In the genomic region with DNA sequence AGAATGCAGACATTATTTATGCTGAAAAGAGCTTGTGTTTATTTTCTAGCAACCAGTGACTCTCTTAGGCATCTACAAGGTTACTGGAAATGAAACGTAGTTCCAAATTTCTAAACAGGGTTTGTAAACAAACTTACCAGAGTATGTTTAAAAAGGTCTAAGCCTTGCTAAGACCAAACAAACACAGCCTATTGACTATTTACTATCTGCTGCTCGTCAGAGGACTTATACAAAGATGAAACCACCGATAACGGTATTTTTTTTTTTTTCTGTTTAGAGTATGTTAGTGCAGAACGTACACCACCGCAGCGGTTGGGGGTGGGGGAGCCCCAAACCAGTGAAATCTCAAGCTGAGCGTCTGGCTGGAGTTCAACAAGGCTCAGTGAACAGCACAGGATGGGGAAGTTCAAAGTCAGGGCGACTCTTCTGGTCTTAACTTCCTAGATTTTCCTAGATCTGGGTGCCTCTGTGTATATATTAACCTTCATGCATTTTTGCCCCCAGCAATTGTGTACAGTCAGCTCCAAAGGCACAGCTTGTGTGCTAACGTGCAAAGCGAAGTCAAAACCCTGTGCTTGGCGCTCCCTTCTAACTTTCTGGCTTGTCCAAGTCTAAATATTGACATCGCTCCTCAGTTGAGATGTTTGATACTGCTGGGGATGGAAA, we compare ENCODE assay signal across 8 cellular contexts. TPM values are rescaled to one million over a fixed set of nuclear protein-coding genes. Genes with fewer than 3 reads are reported as not detected.
DNase-seq lines count a peak whose midpoint lies in the region; ATAC-seq and TF ChIP-seq lines count a peak whose summit lies in the region.

No MANE protein-coding gene starts in this region.

- H3K4me2 ChIP-seq in KMS-11 (peak overlapping the region; percentile 67), Karpas-422 (ENCODE audit: low read depth, low read length, poor library complexity, severe bottlenecking) (no peak overlapping the region)

- peak overlapping the region; percentile 92 for H2AFZ ChIP-seq in KMS-11 (ENCODE audit: low read depth)
- no peak overlapping the region for H2AFZ ChIP-seq in Karpas-422 (ENCODE audit: low read length)

- H3K9ac ChIP-seq in KMS-11 (peak overlapping the region; percentile 98), Karpas-422 (ENCODE audit: low read length) (no peak overlapping the region)

- ATAC-seq in GM21367 (IDR thresholded peaks at IDR 0.05; ENCODE audit: unreplicated experiment) = peak; percentile 43
- ATAC-seq in GM19397 (IDR thresholded peaks at IDR 0.05; ENCODE audit: unreplicated experiment) = no peak

- peaks cover 24% of the 10 kb centered on the region for H3K27me3 Mint-ChIP-seq in Caco-2 (ENCODE audit: insufficient read depth, unreplicated experiment)

- CTCF ChIA-PET in Caco-2 (lab: Charles Lee) = interaction anchor here (0.6 kb wide), 4 partner anchors 10 to 275 kb away, joined by 3 to 5 read pairs (median 4); no protein-coding TSS in a partner anchor

- H3K36me3 ChIP-seq in Caco-2 (ENCODE audit: control insufficient read depth, insufficient read depth, low read length) (no peaks in the 10 kb centered on the region), KMS-11 (ENCODE audit: insufficient read depth) (no peaks in the 10 kb centered on the region), Karpas-422 (ENCODE audit: insufficient read depth, low read length) (no peaks in the 10 kb centered on the region)

- H3K27ac ChIP-seq in KMS-11 (peak overlapping the region; percentile 88), Karpas-422 (ENCODE audit: low read length) (no peak overlapping the region)

- H4K20me1 ChIP-seq in KMS-11 (ENCODE audit: insufficient read depth) = no peaks in the 10 kb centered on the region
- H4K20me1 ChIP-seq in Karpas-422 (ENCODE audit: insufficient read depth, low read depth, low read length) = no peaks in the 10 kb centered on the region

- TF ChIP-seq CTCF in Caco-2 (IDR thresholded peaks at IDR 0.05; ENCODE audit: insufficient read depth in 1 of 2, low read depth in 1 of 2, low read length in 1 of 2, severe bottlenecking in 1 of 2, unreplicated experiment in 1 of 2) (no peak), KMS-11 (conservative IDR thresholded peaks at IDR 0.05; ENCODE audit: low read depth, low read length) (no peak)

- H3K9me2 ChIP-seq in Karpas-422 (replicated peaks; ENCODE audit: insufficient read depth, low read length) = no peaks in the 10 kb centered on the region

- no peaks in the 10 kb centered on the region for H3K9me3 Mint-ChIP-seq in Caco-2 (ENCODE audit: unreplicated experiment)

- H3K4me3 ChIP-seq in Caco-2 (ENCODE audit: low read depth, low read length) = peak overlapping the region; percentile 67
- H3K4me3 ChIP-seq in KMS-11 (IDR thresholded peaks at IDR 0.05; ENCODE audit: insufficient read depth, low read depth, low read length) = no peak overlapping the region
- H3K4me3 ChIP-seq in Karpas-422 (ENCODE audit: low read length) = no peak overlapping the region

- intact Hi-C loops in Caco-2 (cut with micrococcal nuclease; ENCODE audit: unreplicated experiment) = loop anchor here (1.0 to 10.0 kb wide), 3 partner anchors 60 to 342 kb away; no protein-coding TSS in a partner anchor

- H3K27me3 ChIP-seq in Caco-2 (replicated peaks; ENCODE audit: control insufficient read depth, insufficient read depth, low read length) (peaks cover 1% of the 10 kb centered on the region; the same call in 1 of the 2 replicates), KMS-11 (ENCODE audit: insufficient read depth, low read depth) (no peaks in the 10 kb centered on the region), Karpas-422 (ENCODE audit: low read length) (no peaks in the 10 kb centered on the region)

- peak overlapping the region; percentile 65 for H3K27ac Mint-ChIP-seq in Caco-2 (ENCODE audit: unreplicated experiment)

- H3K4me1 ChIP-seq in Caco-2 = peaks cover 6% of the 10 kb centered on the region
- H3K4me1 ChIP-seq in KMS-11 (ENCODE audit: low read depth, poor library complexity, severe bottlenecking) = peaks cover 22% of the 10 kb centered on the region
- H3K4me1 ChIP-seq in Karpas-422 (ENCODE audit: low read length) = no peaks in the 10 kb centered on the region

- H3K9me3 ChIP-seq in Caco-2 (no peaks in the 10 kb centered on the region), Karpas-422 (ENCODE audit: low read length) (no peaks in the 10 kb centered on the region)

- POLR2A ChIA-PET in Caco-2 (lab: Charles Lee) = interaction anchor here (0.6 to 0.8 kb wide), 2 partner anchors 165 to 894 kb away, joined by 4 to 6 read pairs; a partner anchor contains a TSS

- peak in 1 of 2 experiments; percentile 22 for DNase-seq in Caco-2
- DNase-seq in amygdala (lab: John Stamatoyannopoulos, UW) = peak in 44 of 56 donors; percentile 1 to 77 (median 32)
- DNase-seq in hippocampal formation (lab: John Stamatoyannopoulos, UW) = peak; percentile 61
- peak; percentile 26 for DNase-seq in renal cortical epithelial cell (ENCODE audit: low read depth)
- no peak for DNase-seq in Karpas-422

- no peaks in the 10 kb centered on the region; the same call in 1 of the 2 replicates for H3K79me2 ChIP-seq in KMS-11 (ENCODE audit: insufficient read depth, low read depth)
- no peaks in the 10 kb centered on the region for H3K79me2 ChIP-seq in Karpas-422 (ENCODE audit: low read length)

- peak overlapping the region; percentile 82 for H3K4me3 Mint-ChIP-seq in Caco-2 (ENCODE audit: unreplicated experiment)

- H3K4me1 Mint-ChIP-seq in Caco-2 (ENCODE audit: low read depth, unreplicated experiment) = no peaks in the 10 kb centered on the region

- no peaks in the 10 kb centered on the region for H3K36me3 Mint-ChIP-seq in Caco-2 (ENCODE audit: insufficient read depth, unreplicated experiment)

- no TSS peak for BruUV-seq in Caco-2 (replicated peaks; lab: Mats Ljungman, UMichigan)

RNA-seq across cellular contexts. Expression of a gene that starts 1.2 kb away (rescaled TPM):
- total RNA-seq in Caco-2 (2022) = 18.3 and 19.9 TPM in 2 replicates
- total RNA-seq in renal cortical epithelial cell = 23.2 and 32.3 TPM in 2 replicates
- not detected in 2 replicates for total RNA-seq in Karpas-422 (2014; rRNA removed; shearing (Covaris generic); ENCODE audit: low replicate concordance)

Comparison
In these comparisons a context has a peak if more than half of its experiments do, and no peak if none do; other contexts are left out.
1. RNA of a gene that starts 1.2 kb away (total RNA-seq): 23.2 to 32.3 TPM in renal cortical epithelial cell and 18.3 to 19.9 TPM in Caco-2; not detected in Karpas-422; every median in the first group is over 10 times any median in the second.